ENCODE assay signal across 10 cellular contexts in genomic region chr10:110368556-110368955, GRCh38.
"Had no signal": no experiment of that assay in that cellular context is flagged by ENCODE, and none has a peak within 500 bp of the region (broad histone marks: within the 10 kb centered on the region; RNA-seq: fewer than 3 reads in every experiment).

No MANE protein-coding gene starts in this region.

- H3K4me3 ChIP-seq: adrenal gland, transverse colon had no signal

- H3K27ac Mint-ChIP-seq: nephron progenitor cell had no signal

- H3K4me3 Mint-ChIP-seq: activated T-cell treated with anti-CD3 and anti-CD28 coated beads, Interleukin-2, amount 50 U/mL, for 4 hours; nephron progenitor cell had no signal

- H3K9me3 Mint-ChIP-seq: activated T-cell treated with anti-CD3 and anti-CD28 coated beads, Interleukin-2, amount 50 U/mL, for 4 hours; nephron progenitor cell; stimulated activated naive B cell treated with anti-CD40 and anti-IgM and Interleukin-4, amounts not matched to agents 10 μg/mL and 1 μg/mL and 100 μg/mL, for 72 hours had no signal

- DNase-seq: activated T-cell treated with anti-CD3 and anti-CD28 coated beads, Interleukin-2, amount 50 U/mL, for 4 hours; adrenal gland; head of caudate nucleus; mesendoderm; nephron progenitor cell; occipital lobe; stimulated activated CD4-positive, alpha-beta T cell treated with anti-CD3 and anti-CD28 coated beads, Interleukin-2, amount 100 ng/mL, for 48 hours; substantia nigra; transverse colon had no signal

- ATAC-seq: activated T-cell treated with anti-CD3 and anti-CD28 coated beads, Interleukin-2, amount 50 U/mL, for 4 hours had no signal

- H3K27me3 ChIP-seq: adrenal gland, transverse colon had no signal

- H3K9me3 ChIP-seq: adrenal gland, transverse colon had no signal

- H3K36me3 Mint-ChIP-seq: stimulated activated naive B cell treated with anti-CD40 and anti-IgM and Interleukin-4, amounts not matched to agents 10 μg/mL and 1 μg/mL and 100 μg/mL, for 72 hours had no signal

- H3K36me3 ChIP-seq: adrenal gland, transverse colon had no signal

- H3K4me1 ChIP-seq: adrenal gland, transverse colon had no signal

- H3K27me3 Mint-ChIP-seq: stimulated activated naive B cell treated with anti-CD40 and anti-IgM and Interleukin-4, amounts not matched to agents 10 μg/mL and 1 μg/mL and 100 μg/mL, for 72 hours had no signal
